In genomic region chr22:45311033-45311531, GRCh38 we compare ENCODE assay signal across 9 cellular contexts. TPM values are rescaled to one million over a fixed set of nuclear protein-coding genes. Genes with fewer than 3 reads are reported as not detected.
DNase-seq lines count a peak whose midpoint lies in the region; ATAC-seq and TF ChIP-seq lines count a peak whose summit lies in the region.
"Had no signal": no experiment of that assay in that cellular context is flagged by ENCODE, and none has a peak within 500 bp of the region (broad histone marks: within the 10 kb centered on the region; RNA-seq: fewer than 3 reads in every experiment).

No MANE protein-coding gene starts in this region.

- POLR2A ChIA-PET in activated CD4-positive, alpha-beta T cell treated with anti-CD3 and anti-CD28 coated beads for 36 hours (lab: Charles Lee), result interaction anchor here (0.8 to 1.0 kb wide), 2 partner anchors 21 to 181 kb away, joined by 3 read pairs; no protein-coding TSS in a partner anchor
- POLR2A ChIA-PET in activated naive CD8-positive, alpha-beta T cell treated with anti-CD3 and anti-CD28 coated beads, Interleukin-2, amount 10 ng/mL, durations not matched to agents 7 days and 5 days (lab: Charles Lee), result interaction anchor here (0.6 to 1.1 kb wide), 4 partner anchors 9 to 15 kb away, joined by 3 read pairs; no protein-coding TSS in a partner anchor

- H3K4me3 ChIP-seq in kidney epithelial cell (ENCODE audit: low read depth, low read length), result peak overlapping the region; percentile 90
- H3K4me3 ChIP-seq in suprapubic skin, result peak overlapping the region; percentile 93

- H3K9me3 ChIP-seq in suprapubic skin, result no peaks in the 10 kb centered on the region

- CTCF ChIA-PET in activated CD4-positive, alpha-beta T cell treated with anti-CD3 and anti-CD28 coated beads for 36 hours (lab: Charles Lee), result interaction anchor here (0.7 to 1.3 kb wide), 2 partner anchors 123 to 633 kb away, joined by 3 to 5 read pairs; no protein-coding TSS in a partner anchor

- H3K36me3 ChIP-seq in kidney epithelial cell (ENCODE audit: control insufficient read depth, insufficient read depth, low read length) (no peaks in the 10 kb centered on the region), suprapubic skin (no peaks in the 10 kb centered on the region)

- TF ChIP-seq EP300 in suprapubic skin (IDR thresholded peaks at IDR 0.05), result no peak

- H3K27ac ChIP-seq in suprapubic skin, result peak overlapping the region; percentile 74

- peaks cover 58% of the 10 kb centered on the region for H3K4me1 Mint-ChIP-seq in activated CD4-positive, alpha-beta T cell treated with anti-CD3 and anti-CD28 coated beads for 36 hours
- H3K4me1 Mint-ChIP-seq in activated naive CD8-positive, alpha-beta T cell treated with anti-CD3 and anti-CD28 coated beads, Interleukin-2, amount 10 ng/mL, durations not matched to agents 7 days and 5 days, result peaks cover 41% of the 10 kb centered on the region

- TF ChIP-seq POLR2A in suprapubic skin (IDR thresholded peaks at IDR 0.05), result no peak

- H3K27me3 ChIP-seq in kidney epithelial cell (ENCODE audit: control insufficient read depth, insufficient read depth, low read length) (no peaks in the 10 kb centered on the region), suprapubic skin (no peaks in the 10 kb centered on the region)

- peak overlapping the region; percentile 80 for H3K27ac Mint-ChIP-seq in activated CD4-positive, alpha-beta T cell treated with anti-CD3 and anti-CD28 coated beads for 36 hours
- H3K27ac Mint-ChIP-seq in activated naive CD8-positive, alpha-beta T cell treated with anti-CD3 and anti-CD28 coated beads, Interleukin-2, amount 10 ng/mL, durations not matched to agents 7 days and 5 days, result peak overlapping the region; percentile 78

- H3K27me3 Mint-ChIP-seq in activated CD4-positive, alpha-beta T cell treated with anti-CD3 and anti-CD28 coated beads for 36 hours, result no peaks in the 10 kb centered on the region
- no peaks in the 10 kb centered on the region for H3K27me3 Mint-ChIP-seq in activated naive CD8-positive, alpha-beta T cell treated with anti-CD3 and anti-CD28 coated beads, Interleukin-2, amount 10 ng/mL, durations not matched to agents 7 days and 5 days

- no peaks in the 10 kb centered on the region for H3K9me3 Mint-ChIP-seq in activated CD4-positive, alpha-beta T cell treated with anti-CD3 and anti-CD28 coated beads for 36 hours (ENCODE audit: low read depth)
- H3K9me3 Mint-ChIP-seq in activated naive CD8-positive, alpha-beta T cell treated with anti-CD3 and anti-CD28 coated beads, Interleukin-2, amount 10 ng/mL, durations not matched to agents 7 days and 5 days, result no peaks in the 10 kb centered on the region

- 48% methylated on average over 12 of the region's 12 CpGs for WGBS in suprapubic skin

- peak overlapping the region; percentile 80 for H3K4me3 Mint-ChIP-seq in activated CD4-positive, alpha-beta T cell treated with anti-CD3 and anti-CD28 coated beads for 36 hours
- H3K4me3 Mint-ChIP-seq in activated naive CD8-positive, alpha-beta T cell treated with anti-CD3 and anti-CD28 coated beads, Interleukin-2, amount 10 ng/mL, durations not matched to agents 7 days and 5 days, result peak overlapping the region; percentile 83

- peaks cover 28% of the 10 kb centered on the region for H3K4me1 ChIP-seq in suprapubic skin

- ATAC-seq in activated CD4-positive, alpha-beta T cell treated with anti-CD3 and anti-CD28 coated beads for 36 hours, result no peak
- ATAC-seq in activated naive CD8-positive, alpha-beta T cell treated with anti-CD3 and anti-CD28 coated beads, Interleukin-2, amount 10 ng/mL, durations not matched to agents 7 days and 5 days (ENCODE audit: low read depth), result no peak
- ATAC-seq in GM21528 (IDR thresholded peaks at IDR 0.05; ENCODE audit: low FRiP score, unreplicated experiment), result no peak

- no peak for DNase-seq in activated CD4-positive, alpha-beta T cell treated with anti-CD3 and anti-CD28 coated beads for 36 hours
- DNase-seq in activated CD4-positive, alpha-beta T cell treated with anti-CD3 and anti-CD28 coated beads, Interleukin-2, amount 50 U/mL, for 1 hour, result no peak
- DNase-seq in activated naive CD8-positive, alpha-beta T cell treated with anti-CD3 and anti-CD28 coated beads, Interleukin-2, amount 10 ng/mL, durations not matched to agents 7 days and 5 days, result no peak
- DNase-seq in kidney epithelial cell (ENCODE audit: low read depth), result no peak
- DNase-seq in suprapubic skin (ENCODE audit: low spot score in 2 of 2), result no peak
- no peak for DNase-seq in NCI-H345 treated with DMSO at 0.1 percent for 48 hours (lab: John Stamatoyannopoulos, UW; ENCODE audit: unreplicated experiment)
- no peak for DNase-seq in SHP77 treated with DMSO at 0.1 percent for 48 hours (lab: John Stamatoyannopoulos, UW)
- DNase-seq: T-helper 9 cell had no signal

- peaks cover 18% of the 10 kb centered on the region for H3K36me3 Mint-ChIP-seq in activated CD4-positive, alpha-beta T cell treated with anti-CD3 and anti-CD28 coated beads for 36 hours (ENCODE audit: low read depth)
- peaks cover 10% of the 10 kb centered on the region for H3K36me3 Mint-ChIP-seq in activated naive CD8-positive, alpha-beta T cell treated with anti-CD3 and anti-CD28 coated beads, Interleukin-2, amount 10 ng/mL, durations not matched to agents 7 days and 5 days

- TF ChIP-seq CTCF in kidney epithelial cell (IDR thresholded peaks at IDR 0.05; ENCODE audit: insufficient read depth, low read length, poor library complexity, severe bottlenecking), result no peak
- TF ChIP-seq CTCF in suprapubic skin (IDR thresholded peaks at IDR 0.05), result no peak

- intact Hi-C loops in activated CD4-positive, alpha-beta T cell treated with anti-CD3 and anti-CD28 coated beads for 36 hours (cut with DNase I, micrococcal nuclease), result loop anchor here (2.0 to 10.0 kb wide), 4 partner anchors 146 to 626 kb away; partner anchors contain the start of genes NUP50 (in 2 of the 2) and ATXN10 (in 1 of the 2)

RNA-seq across cellular contexts. Expression of gene FAM118A, which starts 1.3 kb away (rescaled TPM):
- 10 to 100 TPM; 25.5 to 29.0 TPM for total RNA-seq in activated CD4-positive, alpha-beta T cell treated with anti-CD3 and anti-CD28 coated beads for 36 hours
- 10 to 100 TPM; 71.9 to 77.0 TPM for total RNA-seq in activated naive CD8-positive, alpha-beta T cell treated with anti-CD3 and anti-CD28 coated beads, Interleukin-2, amount 10 ng/mL, durations not matched to agents 7 days and 5 days
- total RNA-seq in kidney epithelial cell (13.3 and 15.3 TPM in 2 replicates), suprapubic skin (10 to 100 TPM; 22.7 to 65.8 (median 37.2) TPM)

RNA-seq across cellular contexts. Expression of gene UPK3A, which starts 26.3 kb away (rescaled TPM):
- not detected for total RNA-seq in activated CD4-positive, alpha-beta T cell treated with anti-CD3 and anti-CD28 coated beads for 36 hours
- total RNA-seq in activated naive CD8-positive, alpha-beta T cell treated with anti-CD3 and anti-CD28 coated beads, Interleukin-2, amount 10 ng/mL, durations not matched to agents 7 days and 5 days, result not detected
- total RNA-seq in kidney epithelial cell (not detected in 2 replicates), suprapubic skin (not detected)
